8 cellular contexts compared by ENCODE assay signal in the genomic region with DNA sequence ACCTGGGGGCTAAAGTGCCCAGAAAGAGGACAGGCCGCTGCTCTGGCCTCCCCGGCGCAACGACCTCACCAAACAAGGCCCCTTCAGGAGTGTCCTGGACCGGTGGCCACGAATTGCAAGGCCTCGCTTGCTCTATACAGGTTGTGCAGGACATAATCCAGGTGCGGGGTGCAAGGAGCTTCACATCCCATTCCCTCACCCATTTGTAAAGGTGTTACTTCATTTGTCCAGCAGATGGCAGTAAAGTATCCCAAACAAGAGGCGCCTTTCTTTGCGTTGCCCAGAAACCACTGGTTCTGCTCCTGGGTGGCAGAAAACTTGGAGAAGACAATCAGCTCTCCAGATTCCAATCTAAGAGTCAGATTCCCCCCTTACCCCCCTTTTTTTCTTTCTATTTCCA. TPM values are rescaled to one million over a fixed set of nuclear protein-coding genes. Genes with fewer than 3 reads are reported as not detected.
DNase-seq lines count a peak whose midpoint lies in the region; ATAC-seq and TF ChIP-seq lines count a peak whose summit lies in the region.

No MANE protein-coding gene starts in this region.

- CTCF ChIA-PET in PC-9 (lab: Charles Lee): interaction anchor here (0.6 to 1.3 kb wide), 9 partner anchors 41 to 661 kb away, joined by 3 to 11 read pairs (median 6); a partner anchor contains a TSS

- H3K4me1 Mint-ChIP-seq in activated T-cell treated with anti-CD3 and anti-CD28 coated beads, Interleukin-2, amount 50 U/mL, for 24 hours (ENCODE audit: low read depth): no peaks in the 10 kb centered on the region

- POLR2A ChIA-PET in PC-9 (lab: Charles Lee; ENCODE audit: unreplicated experiment): no interaction called here

- no peak overlapping the region for H3K4me3 Mint-ChIP-seq in activated T-cell treated with anti-CD3 and anti-CD28 coated beads, Interleukin-2, amount 50 U/mL, for 24 hours

- TF ChIP-seq CTCF in PC-9 (conservative IDR thresholded peaks at IDR 0.05) (peak; percentile 83), thoracic aorta (IDR thresholded peaks at IDR 0.05) (peak; percentile 86)

- H3K36me3 ChIP-seq in PC-9 (ENCODE audit: low read depth) (no peaks in the 10 kb centered on the region), thoracic aorta (no peaks in the 10 kb centered on the region)

- intact Hi-C loops in PC-9 (cut with micrococcal nuclease; ENCODE audit: unreplicated experiment): loop anchor here (1.0 kb wide), 2 partner anchors 183 to 222 kb away; no protein-coding TSS in a partner anchor

- peak; percentile 91 for TF ChIP-seq RAD21 in Ishikawa (IDR thresholded peaks at IDR 0.05; ENCODE audit: low read depth)

- H3K9me3 Mint-ChIP-seq in activated T-cell treated with anti-CD3 and anti-CD28 coated beads, Interleukin-2, amount 50 U/mL, for 24 hours: no peaks in the 10 kb centered on the region

- BruUV-seq in PC-9 (replicated peaks; lab: Mats Ljungman, UMichigan): no TSS peak

- H3K4me3 ChIP-seq in PC-9 (no peak overlapping the region), thoracic aorta (no peak overlapping the region)

- H3F3A ChIP-seq in PC-9 (ENCODE audit: insufficient read depth, low read depth): no peaks in the 10 kb centered on the region

- DNase-seq in activated T-cell treated with anti-CD3 and anti-CD28 coated beads for 4 hours (peak; percentile 22), PC-9 (peak; percentile 46 to 49), cerebellum (ENCODE audit: low spot score) (peak; percentile 81), left kidney (ENCODE audit: low read depth, low spot score) (peak; percentile 88), thoracic aorta (ENCODE audit: low spot score) (no peak)
- no peak for DNase-seq in activated T-cell treated with anti-CD3 and anti-CD28 coated beads, Interleukin-2, amount 50 U/mL, for 24 hours

- no peaks in the 10 kb centered on the region for H3K36me3 Mint-ChIP-seq in activated T-cell treated with anti-CD3 and anti-CD28 coated beads, Interleukin-2, amount 50 U/mL, for 24 hours (ENCODE audit: low read depth)

- no peak overlapping the region for H3K4me2 ChIP-seq in PC-9

- H3K4me1 ChIP-seq in PC-9 (replicated peaks; ENCODE audit: insufficient read depth) (no peaks in the 10 kb centered on the region), thoracic aorta (ENCODE audit: control insufficient read depth in 1 of 2, low read depth in 2 of 2) (no peaks in the 10 kb centered on the region)

- H3K9me3 ChIP-seq in PC-9 (ENCODE audit: insufficient read depth, low read depth) (0 out of 2 replicates have a peak, but pooled peaks cover 3% of the 10 kb centered on the region), thoracic aorta (no peaks in the 10 kb centered on the region)

- peaks cover 46% of the 10 kb centered on the region for H3K27me3 Mint-ChIP-seq in activated T-cell treated with anti-CD3 and anti-CD28 coated beads, Interleukin-2, amount 50 U/mL, for 24 hours

- ATAC-seq in thoracic aorta (ENCODE audit: insufficient number of reproducible peaks, low FRiP score, low read depth) (peak; percentile 38), GM18867 (IDR thresholded peaks at IDR 0.05; ENCODE audit: unreplicated experiment) (no peak)

- no peaks in the 10 kb centered on the region for H4K20me1 ChIP-seq in PC-9 (ENCODE audit: insufficient read depth)

- no peak overlapping the region for H3K27ac Mint-ChIP-seq in activated T-cell treated with anti-CD3 and anti-CD28 coated beads, Interleukin-2, amount 50 U/mL, for 24 hours

- no peaks in the 10 kb centered on the region for H3K79me2 ChIP-seq in PC-9 (ENCODE audit: low read depth)

- H3K27ac ChIP-seq in PC-9: no peak overlapping the region
- H3K27ac ChIP-seq in thoracic aorta: no peak overlapping the region

- H3K27me3 ChIP-seq in PC-9 (ENCODE audit: insufficient read depth, low read depth) (peaks cover 16% of the 10 kb centered on the region; the same call in 1 of the 2 replicates), thoracic aorta (replicated peaks; ENCODE audit: insufficient read depth) (no peaks in the 10 kb centered on the region)

- no peak for TF ChIP-seq EP300 in Ishikawa (IDR thresholded peaks at IDR 0.05; ENCODE audit: borderline replicate concordance)

- no peaks in the 10 kb centered on the region for H3K9me2 ChIP-seq in PC-9 (ENCODE audit: insufficient read depth)

- H2AFZ ChIP-seq in PC-9: no peak overlapping the region

TF ChIP-seq in Ishikawa, 13 proteins besides CTCF, POLR2A, EP300 and RAD21:
- TF ChIP-seq NFIC (IDR thresholded peaks at IDR 0.05) (no peak), TEAD4 (IDR thresholded peaks at IDR 0.05) (no peak), CREB1 (IDR thresholded peaks at IDR 0.05; ENCODE audit: low read depth) (no peak)
- TF ChIP-seq, protein P1, sequence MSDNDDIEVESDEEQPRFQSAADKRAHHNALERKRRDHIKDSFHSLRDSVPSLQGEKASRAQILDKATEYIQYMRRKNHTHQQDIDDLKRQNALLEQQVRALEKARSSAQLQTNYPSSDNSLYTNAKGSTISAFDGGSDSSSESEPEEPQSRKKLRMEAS (IDR thresholded peaks at IDR 0.05): no peak
TF ChIP-seq in Ishikawa: peak in this region for 0.

RNA-seq across cellular contexts. Expression of a gene that starts 35.9 kb away (rescaled TPM):
- 10.7 and 12.1 TPM in 2 replicates for total RNA-seq in PC-9 (2021)
- total RNA-seq in cerebellum: 10.9 TPM
- total RNA-seq in thoracic aorta: 10 to 100 TPM; 23.8 to 30.5 TPM

Comparison
In these comparisons a context has a peak if more than half of its experiments do, and no peak if none do; other contexts are left out.
1. DNase-seq: peak in activated T-cell treated with anti-CD3 and anti-CD28 coated beads for 4 hours (single experiment), PC-9 (2 of 2), cerebellum (single experiment) and left kidney (single experiment); none in activated T-cell treated with anti-CD3 and anti-CD28 coated beads, Interleukin-2, amount 50 U/mL, for 24 hours (single experiment) and thoracic aorta (single experiment).